ENCODE assay signal across 25 cellular contexts in the genomic region with DNA sequence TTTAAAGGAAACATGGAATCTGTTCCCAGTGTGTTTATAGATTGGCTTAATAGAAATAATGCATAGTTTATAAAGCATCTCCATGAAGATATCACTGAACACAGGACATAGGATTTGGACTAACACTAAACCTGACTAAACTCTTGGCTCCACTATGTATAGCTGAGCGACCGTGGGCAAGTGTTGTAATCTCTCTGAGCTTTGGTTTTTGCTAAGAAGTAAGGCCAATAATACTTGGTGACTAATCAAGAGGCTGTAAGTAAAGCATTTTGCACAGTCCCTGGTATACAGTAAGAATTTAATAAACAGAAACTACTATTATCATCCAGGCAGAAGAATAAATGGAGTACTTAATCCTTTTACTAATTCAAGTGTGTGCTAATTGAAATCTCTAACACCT.
DNase-seq lines count a peak whose midpoint lies in the region; FAIRE-seq and TF ChIP-seq lines count a peak whose summit lies in the region.
"Had no signal": no experiment of that assay in that cellular context is flagged by ENCODE, and none has a peak within 500 bp of the region (broad histone marks: within the 10 kb centered on the region; RNA-seq: fewer than 3 reads in every experiment).

No MANE protein-coding gene starts in this region.

- H3F3A ChIP-seq in GM23248 (ENCODE audit: insufficient read depth): peaks cover 50% of the 10 kb centered on the region
- peaks cover 18% of the 10 kb centered on the region for H3F3A ChIP-seq in PC-9 (ENCODE audit: insufficient read depth, low read depth)

- H3K4me3 ChIP-seq in GM23248 (no peak overlapping the region), astrocyte (ENCODE audit: insufficient read depth, low read depth, low read length) (no peak overlapping the region), fibroblast of mammary gland (ENCODE audit: control insufficient read depth, low read depth, low read length) (no peak overlapping the region), retinal pigment epithelial cell (ENCODE audit: low read length) (no peak overlapping the region), PC-9 (no peak overlapping the region)
- no peak overlapping the region for H3K4me3 ChIP-seq in CD8-positive, alpha-beta memory T cell (ENCODE audit: low read length)
- H3K4me3 ChIP-seq: left ventricle myocardium inferior, SJCRH30, suprapubic skin had no signal

- 4 to 6% methylated on average over 2 of the region's 2 CpGs for WGBS in GM23248 (ENCODE audit: low coverage in 1 of 2, low lambda C conversion rate in 2 of 2, missing lambda C conversion rate in 2 of 2), 2 experiments

- intact Hi-C loops in PC-9 (cut with micrococcal nuclease; ENCODE audit: unreplicated experiment): no loop called here

- no peak overlapping the region for H3K4me3 Mint-ChIP-seq in astrocyte (ENCODE audit: unreplicated experiment)
- H3K4me3 Mint-ChIP-seq in CD8-positive, alpha-beta memory T cell: no peak overlapping the region
- H3K4me3 Mint-ChIP-seq: activated T-cell treated with anti-CD3 and anti-CD28 coated beads, Interleukin-2, amount 50 U/mL, for 4 hours; CD4-positive, CD25-positive, alpha-beta regulatory T cell; natural killer cell treated with Interleukin-12 subunit alpha and Interleukin-12 subunit beta and Interleukin-15 and Interleukin-18, amount 100 ng/mL, for 72 hours; stimulated activated memory B cell treated with anti-CD40 and anti-IgM and Interleukin-4, amounts not matched to agents 10 μg/mL and 1 μg/mL and 100 μg/mL, for 72 hours had no signal

- peaks cover 74% of the 10 kb centered on the region for H3K79me2 ChIP-seq in GM23248 (ENCODE audit: insufficient read depth)
- H3K79me2 ChIP-seq in astrocyte (ENCODE audit: insufficient read depth, low read length): peaks cover 3% of the 10 kb centered on the region
- H3K79me2 ChIP-seq in PC-9 (ENCODE audit: low read depth): peaks cover 30% of the 10 kb centered on the region

- TF ChIP-seq CTCF in astrocyte (IDR thresholded peaks at IDR 0.05; ENCODE audit: insufficient read depth, low read depth, low read length) (no peak), fibroblast of mammary gland (conservative IDR thresholded peaks at IDR 0.05; ENCODE audit: control insufficient read depth, insufficient read depth, low read depth, low read length) (no peak), retinal pigment epithelial cell (conservative IDR thresholded peaks at IDR 0.05; ENCODE audit: low read depth, low read length) (no peak), PC-9 (conservative IDR thresholded peaks at IDR 0.05) (no peak)

- in situ Hi-C loops in GM23248 (cut with MboI): no loop called here

- POLR2A ChIA-PET in CD8-positive, alpha-beta memory T cell (lab: Charles Lee): interaction anchor here (0.5 kb wide), 1 partner anchor 496 kb away, joined by 6 read pairs; no protein-coding TSS in a partner anchor
- POLR2A ChIA-PET in PC-9 (lab: Charles Lee; ENCODE audit: unreplicated experiment): no interaction called here

- peak; percentile 90 for DNase-seq in GM23248
- peak; percentile 56 for DNase-seq in astrocyte (ENCODE audit: low read depth)
- peak; percentile 80 for DNase-seq in fibroblast of mammary gland (ENCODE audit: low read depth)
- peak; percentile 51 for DNase-seq in retinal pigment epithelial cell (ENCODE audit: low read depth)
- DNase-seq in 8988T: no peak
- no peak for DNase-seq in CD8-positive, alpha-beta memory T cell
- no peak for DNase-seq in PC-9
- DNase-seq: activated T-cell treated with anti-CD3 and anti-CD28 coated beads, Interleukin-2, amount 50 U/mL, for 4 hours; caudate nucleus; CD4-positive, CD25-positive, alpha-beta regulatory T cell; hypothalamus; KBM-7; left ventricle myocardium inferior; NCI-H1436 treated with DMSO at 0.1 percent for 48 hours; NCI-H524; NK-92 treated with Interleukin-12 subunit alpha and Interleukin-12 subunit beta, amount 100 ng/mL, for 24 hours; retina; SJCRH30; stimulated activated CD4-positive, alpha-beta T cell treated with anti-CD3 and anti-CD28 coated beads, Interleukin-4, amount 100 ng/mL, for 1 hour had no signal

- FAIRE-seq in astrocyte (lab: Jason Lieb, UNC): no peak
- FAIRE-seq: frontal cortex, RCC 7860, urothelium cell line had no signal

- H3K9ac ChIP-seq in GM23248 (no peak overlapping the region), astrocyte (ENCODE audit: low read length) (no peak overlapping the region)

- H3K9me3 ChIP-seq in GM23248 (ENCODE audit: low read depth) (no peaks in the 10 kb centered on the region), astrocyte (ENCODE audit: insufficient read depth, low read depth, low read length) (no peaks in the 10 kb centered on the region), PC-9 (ENCODE audit: insufficient read depth, low read depth) (peaks cover 6% of the 10 kb centered on the region; the same call in 1 of the 2 replicates)
- no peaks in the 10 kb centered on the region for H3K9me3 ChIP-seq in CD8-positive, alpha-beta memory T cell (ENCODE audit: low read length)
- H3K9me3 ChIP-seq: left ventricle myocardium inferior, SJCRH30, suprapubic skin had no signal

- H3K9me2 ChIP-seq in GM23248 (ENCODE audit: insufficient read depth): no peaks in the 10 kb centered on the region
- no peaks in the 10 kb centered on the region for H3K9me2 ChIP-seq in PC-9 (ENCODE audit: insufficient read depth)

- no peaks in the 10 kb centered on the region for H3K27me3 Mint-ChIP-seq in astrocyte (ENCODE audit: low read depth, unreplicated experiment)
- no peaks in the 10 kb centered on the region for H3K27me3 Mint-ChIP-seq in CD8-positive, alpha-beta memory T cell
- H3K27me3 Mint-ChIP-seq: CD4-positive, CD25-positive, alpha-beta regulatory T cell; natural killer cell treated with Interleukin-12 subunit alpha and Interleukin-12 subunit beta and Interleukin-15 and Interleukin-18, amount 100 ng/mL, for 72 hours; stimulated activated memory B cell treated with anti-CD40 and anti-IgM and Interleukin-4, amounts not matched to agents 10 μg/mL and 1 μg/mL and 100 μg/mL, for 72 hours had no signal

- peak overlapping the region; percentile 7 for H3K27ac ChIP-seq in GM23248
- no peak overlapping the region for H3K27ac ChIP-seq in astrocyte (ENCODE audit: low read depth, low read length)
- no peak overlapping the region for H3K27ac ChIP-seq in CD8-positive, alpha-beta memory T cell (ENCODE audit: low read depth, low read length)
- no peak overlapping the region for H3K27ac ChIP-seq in PC-9
- H3K27ac ChIP-seq: left ventricle myocardium inferior, SJCRH30, suprapubic skin had no signal

- CTCF ChIA-PET in CD8-positive, alpha-beta memory T cell (lab: Charles Lee): interaction anchor here (1.1 to 1.9 kb wide), 2 partner anchors 14 to 294 kb away, joined by 3 to 7 read pairs; partner anchors contain the start of gene MAML2
- CTCF ChIA-PET in PC-9 (lab: Charles Lee): interaction anchor here (0.6 kb wide), 1 partner anchor 295 kb away, joined by 4 read pairs; no protein-coding TSS in a partner anchor

- H3K36me3 ChIP-seq in GM23248 (ENCODE audit: low read depth) (no peaks in the 10 kb centered on the region), astrocyte (ENCODE audit: insufficient read depth, low read length) (no peaks in the 10 kb centered on the region), PC-9 (ENCODE audit: low read depth) (peaks cover 26% of the 10 kb centered on the region)
- peaks cover 2% of the 10 kb centered on the region for H3K36me3 ChIP-seq in CD8-positive, alpha-beta memory T cell (ENCODE audit: insufficient read depth, low read length)
- H3K36me3 ChIP-seq: left ventricle myocardium inferior, SJCRH30, suprapubic skin had no signal

- no peak overlapping the region for H2AFZ ChIP-seq in GM23248
- H2AFZ ChIP-seq in astrocyte (ENCODE audit: low read depth, low read length): no peak overlapping the region
- H2AFZ ChIP-seq in PC-9: no peak overlapping the region

- H3K27me3 ChIP-seq in GM23248 (replicated peaks; ENCODE audit: insufficient read depth) (no peaks in the 10 kb centered on the region), astrocyte (ENCODE audit: insufficient read depth, low read length) (no peaks in the 10 kb centered on the region), PC-9 (ENCODE audit: insufficient read depth, low read depth) (no peaks in the 10 kb centered on the region)
- H3K27me3 ChIP-seq in CD8-positive, alpha-beta memory T cell (ENCODE audit: insufficient read depth, low read length, poor library complexity, severe bottlenecking): no peaks in the 10 kb centered on the region
- H3K27me3 ChIP-seq: SJCRH30, suprapubic skin had no signal

- H4K20me1 ChIP-seq in GM23248 (ENCODE audit: insufficient read depth) (no peaks in the 10 kb centered on the region), astrocyte (ENCODE audit: insufficient read depth, low read length) (peaks cover 4% of the 10 kb centered on the region), PC-9 (ENCODE audit: insufficient read depth) (no peaks in the 10 kb centered on the region)

- BruUV-seq in PC-9 (replicated peaks; lab: Mats Ljungman, UMichigan): no TSS peak

- H3K4me1 Mint-ChIP-seq in astrocyte (ENCODE audit: low read depth, unreplicated experiment): peaks cover 57% of the 10 kb centered on the region
- H3K4me1 Mint-ChIP-seq in CD8-positive, alpha-beta memory T cell: peaks cover 10 to 29% (median 22%) of the 10 kb centered on the region in 3 donors

- H3K4me1 ChIP-seq in GM23248 (ENCODE audit: insufficient read depth) (peaks cover 72% of the 10 kb centered on the region), astrocyte (ENCODE audit: insufficient read depth, low read length) (peaks cover 33% of the 10 kb centered on the region), PC-9 (replicated peaks; ENCODE audit: insufficient read depth) (peaks cover 44% of the 10 kb centered on the region)
- H3K4me1 ChIP-seq in CD8-positive, alpha-beta memory T cell (ENCODE audit: insufficient read depth, low read length): no peaks in the 10 kb centered on the region

- no peak overlapping the region for H3K27ac Mint-ChIP-seq in astrocyte (ENCODE audit: unreplicated experiment)
- H3K27ac Mint-ChIP-seq in CD8-positive, alpha-beta memory T cell: no peak overlapping the region
- H3K27ac Mint-ChIP-seq: CD4-positive, CD25-positive, alpha-beta regulatory T cell; natural killer cell treated with Interleukin-12 subunit alpha and Interleukin-12 subunit beta and Interleukin-15 and Interleukin-18, amount 100 ng/mL, for 72 hours; stimulated activated memory B cell treated with anti-CD40 and anti-IgM and Interleukin-4, amounts not matched to agents 10 μg/mL and 1 μg/mL and 100 μg/mL, for 72 hours had no signal

- no peaks in the 10 kb centered on the region for H3K9me3 Mint-ChIP-seq in astrocyte (ENCODE audit: unreplicated experiment)
- no peaks in the 10 kb centered on the region for H3K9me3 Mint-ChIP-seq in CD8-positive, alpha-beta memory T cell
- H3K9me3 Mint-ChIP-seq: activated T-cell treated with anti-CD3 and anti-CD28 coated beads, Interleukin-2, amount 50 U/mL, for 4 hours; CD4-positive, CD25-positive, alpha-beta regulatory T cell; natural killer cell treated with Interleukin-12 subunit alpha and Interleukin-12 subunit beta and Interleukin-15 and Interleukin-18, amount 100 ng/mL, for 72 hours; stimulated activated memory B cell treated with anti-CD40 and anti-IgM and Interleukin-4, amounts not matched to agents 10 μg/mL and 1 μg/mL and 100 μg/mL, for 72 hours had no signal

- H3K36me3 Mint-ChIP-seq in astrocyte (ENCODE audit: low read depth, unreplicated experiment): peaks cover 4% of the 10 kb centered on the region
- peaks cover 0 to 23% (median 4%) of the 10 kb centered on the region in 3 donors for H3K36me3 Mint-ChIP-seq in CD8-positive, alpha-beta memory T cell

- H3K4me2 ChIP-seq in GM23248 (ENCODE audit: unreplicated experiment) (peak overlapping the region; percentile 29), astrocyte (ENCODE audit: low read length) (no peak overlapping the region), PC-9 (no peak overlapping the region)

Comparison
In these comparisons a context has a peak if more than half of its experiments do, and no peak if none do; other contexts are left out.
1. DNase-seq: peak in GM23248 (single experiment), astrocyte (single experiment), fibroblast of mammary gland (single experiment) and retinal pigment epithelial cell (single experiment); none in 8988T (single experiment), CD8-positive, alpha-beta memory T cell (0 of 5) and PC-9 (0 of 2).